1 cellular context compared by ENCODE assay signal in genomic region chr5:112737472-112738179, GRCh38.
TF ChIP-seq lines count a peak whose summit lies in the region.

Gene APC (plus strand): TSS chr5:112737885. CDS start chr5:112754891, 17,006 bp downstream.

TF ChIP-seq in GM12878, 131 proteins besides CTCF, POLR2A, EP300 and RAD21 (continued from another document and continues in another):
- TF ChIP-seq E2F8 (IDR thresholded peaks at IDR 0.05; ENCODE audit: low read depth, partially characterized antibody): no peak
- no peak for TF ChIP-seq MTA3 (IDR thresholded peaks at IDR 0.05; ENCODE audit: borderline replicate concordance, low read length)
- no peak for TF ChIP-seq NRF1 (conservative IDR thresholded peaks at IDR 0.05; ENCODE audit: low read depth, low read length)
- no peak; the same call in 1 of the 2 replicates for TF ChIP-seq RFX5 (IDR thresholded peaks at IDR 0.05; ENCODE audit: low read depth, low read length)
- no peak for TF ChIP-seq POLR2AphosphoS2 (IDR thresholded peaks at IDR 0.05; ENCODE audit: low read depth, low read length)
- TF ChIP-seq SMC3 (IDR thresholded peaks at IDR 0.05; ENCODE audit: borderline replicate concordance, low read length): no peak
- TF ChIP-seq RELB (IDR thresholded peaks at IDR 0.05; ENCODE audit: low read depth): peak; percentile 48
- TF ChIP-seq SKIL (IDR thresholded peaks at IDR 0.05; ENCODE audit: low read depth, poor library complexity, severe bottlenecking): no peak
- no peak; the same call in 1 of the 2 replicates for TF ChIP-seq GATAD2B (conservative IDR thresholded peaks at IDR 0.05; ENCODE audit: low read depth)
- TF ChIP-seq CBFB (IDR thresholded peaks at IDR 0.05; ENCODE audit: low read depth): no peak
- no peak; the same call in 1 of the 2 replicates for TF ChIP-seq ASH2L (IDR thresholded peaks at IDR 0.05; ENCODE audit: borderline replicate concordance, low read depth)
- TF ChIP-seq CEBPB (IDR thresholded peaks at IDR 0.05; ENCODE audit: borderline replicate concordance in 1 of 2, low read depth in 2 of 2, low read length in 2 of 2): no peak
- TF ChIP-seq MYC (IDR thresholded peaks at IDR 0.05; ENCODE audit: insufficient read depth, insufficient read length, insufficient replicate concordance, low read length, severe bottlenecking): peak; percentile 31
- TF ChIP-seq SRF (IDR thresholded peaks at IDR 0.05; ENCODE audit: low read depth in 2 of 2, low read length in 2 of 2): no peak
- peak; percentile 79 to 96; a peak in 3 of 4 replicates for TF ChIP-seq BHLHE40 (IDR thresholded peaks at IDR 0.05; ENCODE audit: borderline replicate concordance in 1 of 2, low read depth in 2 of 2, low read length in 1 of 2)
- TF ChIP-seq CREB1 (IDR thresholded peaks at IDR 0.05; ENCODE audit: low read depth): 0 out of 2 replicates have a peak, but pooled peaks have one; percentile 58
- TF ChIP-seq SMAD1 (IDR thresholded peaks at IDR 0.05; ENCODE audit: low read depth, partially characterized antibody): no peak
- TF ChIP-seq NFIC (IDR thresholded peaks at IDR 0.05; ENCODE audit: low read depth, low read length): no peak; the same call in 1 of the 2 replicates
- 0 out of 2 replicates have a peak, but pooled peaks have one; percentile 11 for TF ChIP-seq NR2F1 (conservative IDR thresholded peaks at IDR 0.05)
- TF ChIP-seq USF1 (IDR thresholded peaks at IDR 0.05; ENCODE audit: borderline replicate concordance, extremely low read length, insufficient read depth, low read depth, low read length): peak; percentile 98
- no peak; the same call in 1 of the 2 replicates for TF ChIP-seq ZBTB40 (IDR thresholded peaks at IDR 0.05; ENCODE audit: borderline replicate concordance)
- TF ChIP-seq KLF5 (IDR thresholded peaks at IDR 0.05; ENCODE audit: partially characterized antibody): peak; percentile 55
- TF ChIP-seq SREBF2 (IDR thresholded peaks at IDR 0.05; ENCODE audit: low read length): no peak
- TF ChIP-seq STAT3 (IDR thresholded peaks at IDR 0.05; ENCODE audit: low read depth, low read length): no peak
- TF ChIP-seq NFYA (IDR thresholded peaks at IDR 0.05; ENCODE audit: borderline replicate concordance, low read depth, low read length): no peak
- TF ChIP-seq SMAD5 (IDR thresholded peaks at IDR 0.05; ENCODE audit: low read depth): no peak; the same call in 1 of the 2 replicates
- TF ChIP-seq ZNF592 (IDR thresholded peaks at IDR 0.05): no peak
- TF ChIP-seq KDM1A (IDR thresholded peaks at IDR 0.05; ENCODE audit: borderline replicate concordance): no peak
- TF ChIP-seq ATF2 (IDR thresholded peaks at IDR 0.05; ENCODE audit: low read length): no peak
- TF ChIP-seq ZNF217 (IDR thresholded peaks at IDR 0.05): no peak
- TF ChIP-seq USF2 (IDR thresholded peaks at IDR 0.05; ENCODE audit: borderline replicate concordance, low read depth, low read length): peak; percentile 93
- peak; percentile 86 for TF ChIP-seq IKZF1 (conservative IDR thresholded peaks at IDR 0.05)
- TF ChIP-seq SUZ12 (IDR thresholded peaks at IDR 0.05; ENCODE audit: unreplicated experiment): no peak
- no peak for TF ChIP-seq E4F1 (IDR thresholded peaks at IDR 0.05; ENCODE audit: borderline replicate concordance, partially characterized antibody)
